18 cellular contexts compared by ENCODE assay signal in genomic region chr18:37572736-37573135, GRCh38.
"Had no signal": no experiment of that assay in that cellular context is flagged by ENCODE, and none has a peak within 500 bp of the region (broad histone marks: within the 10 kb centered on the region; RNA-seq: fewer than 3 reads in every experiment).

No MANE protein-coding gene starts in this region.

- H3K4me3 Mint-ChIP-seq: IgD-negative memory B cell had no signal

- DNase-seq: Kasumi-1, MM.1S, NCI-H1092 treated with DMSO at 0.1 percent for 48 hours, NCI-H1436, NCI-H187, NCI-H2029, NCI-H2081 treated with DMSO at 0.1 percent for 48 hours, NCI-H2227 treated with DMSO at 0.1 percent for 48 hours, NCI-H526, Right ventricle myocardium superior, RPMI8226, SIG-M5 had no signal

- H3K36me3 ChIP-seq: SJSA1 had no signal

- H3K36me3 Mint-ChIP-seq: IgD-negative memory B cell had no signal

- H3K27ac ChIP-seq: HL-60, KMS-11, SJSA1, SK-N-MC had no signal

- H3K4me1 ChIP-seq: SJSA1 had no signal

- H3K9ac ChIP-seq: KMS-11 had no signal

- H3K27ac Mint-ChIP-seq: IgD-negative memory B cell had no signal

- H3K4me2 ChIP-seq: KMS-11 had no signal

- H3K4me3 ChIP-seq: K562, SJSA1, SK-N-MC had no signal
